In genomic region chr10:8331896-8332729, GRCh38 we compare ENCODE assay signal across 7 cellular contexts.
DNase-seq lines count a peak whose midpoint lies in the region; ATAC-seq, FAIRE-seq and TF ChIP-seq lines count a peak whose summit lies in the region.

No MANE protein-coding gene starts in this region.

- DNase-seq in GM18507 (ENCODE audit: extremely low spot score, insufficient read length, low read depth), result peak; percentile 2
- peak; percentile 5 for DNase-seq in Panc1 (ENCODE audit: low read depth, low spot score)
- peak; percentile 91 for DNase-seq in activated T-helper 2 cell treated with anti-CD3 and anti-CD28 coated beads, Interferon-gamma antibody, Interleukin-2, Interleukin-4, amounts not matched to agents 10 μg/mL and 5 μg/mL and 100 μg/mL, durations not matched to agents 14 hours and 24 hours and 36 hours (ENCODE audit: low spot score)
- peak; percentile 8 for DNase-seq in germinal center (ENCODE audit: low spot score)
- peak in 1 of 2 donors; percentile 49 for DNase-seq in trophoblast cell
- peak; percentile 27 to 65 for DNase-seq in tibial artery

- no peak overlapping the region for H4K91ac ChIP-seq in trophoblast cell (ENCODE audit: low read depth, low read length)

- no peak overlapping the region for H3K14ac ChIP-seq in trophoblast cell (ENCODE audit: low read length)

- no TSS peak for BruUV-seq in Panc1 (replicated peaks; lab: Mats Ljungman, UMichigan)

- no peak overlapping the region for H3K4ac ChIP-seq in trophoblast cell (ENCODE audit: low read depth, low read length)

- no peak overlapping the region for H2BK12ac ChIP-seq in trophoblast cell (ENCODE audit: low read length)

- intact Hi-C loops in Panc1 (cut with micrococcal nuclease; ENCODE audit: unreplicated experiment) (no loop called here), tibial artery (cut with DNase I; ENCODE audit: low total_unique reads) (no loop called here)
- intact Hi-C loops in activated T-helper 2 cell treated with anti-CD3 and anti-CD28 coated beads, Interferon-gamma antibody, Interleukin-2, Interleukin-4, amounts not matched to agents 10 μg/mL and 5 μg/mL and 100 μg/mL, durations not matched to agents 14 hours and 24 hours and 36 hours (cut with micrococcal nuclease), result loop anchor here (1.0 to 10.0 kb wide), 7 partner anchors 17 to 963 kb away; partner anchors contain the start of gene GATA3

- CTCF ChIA-PET in Panc1 (lab: Charles Lee), result no interaction called here

- peak overlapping the region; percentile 36 for H4K8ac ChIP-seq in trophoblast cell (ENCODE audit: low read depth, low read length)

- H3K27me3 Mint-ChIP-seq in activated T-helper 2 cell treated with anti-CD3 and anti-CD28 coated beads, Interferon-gamma antibody, Interleukin-2, Interleukin-4, amounts not matched to agents 10 μg/mL and 5 μg/mL and 100 μg/mL, durations not matched to agents 14 hours and 24 hours and 36 hours (ENCODE audit: low read depth), result no peaks in the 10 kb centered on the region

- in situ Hi-C loops in Panc1 (cut with HindIII; ENCODE audit: low pct_unique_long_range_greater_than_20kb, low sequenced_read_pairs), result no loop called here

- H3K36me3 ChIP-seq in Panc1 (ENCODE audit: control insufficient read depth, insufficient read depth, low read length), result no peaks in the 10 kb centered on the region
- no peaks in the 10 kb centered on the region for H3K36me3 ChIP-seq in trophoblast cell (ENCODE audit: control insufficient read depth in 1 of 2, insufficient read depth in 2 of 2, low read length in 2 of 2)
- no peaks in the 10 kb centered on the region for H3K36me3 ChIP-seq in tibial artery

- peak overlapping the region; percentile 0 for H2AFZ ChIP-seq in trophoblast cell (ENCODE audit: insufficient read depth, low read length, poor library complexity)

- H3K4me1 Mint-ChIP-seq in activated T-helper 2 cell treated with anti-CD3 and anti-CD28 coated beads, Interferon-gamma antibody, Interleukin-2, Interleukin-4, amounts not matched to agents 10 μg/mL and 5 μg/mL and 100 μg/mL, durations not matched to agents 14 hours and 24 hours and 36 hours (ENCODE audit: low read depth), result peaks cover 69% of the 10 kb centered on the region

- H3K4me3 ChIP-seq in Panc1 (ENCODE audit: low read depth in 2 of 2, low read length in 2 of 2), result peak overlapping the region; percentile 40 to 59
- H3K4me3 ChIP-seq in trophoblast cell (ENCODE audit: low read depth, low read length), result no peak overlapping the region
- peak overlapping the region in 1 of 2 donors; percentile 35 for H3K4me3 ChIP-seq in tibial artery

- H3K27me3 ChIP-seq in Panc1 (ENCODE audit: control insufficient read depth, insufficient read depth, low read length) (no peaks in the 10 kb centered on the region), trophoblast cell (ENCODE audit: insufficient read depth, low read length) (no peaks in the 10 kb centered on the region), tibial artery (peaks cover 0 to 14% of the 10 kb centered on the region in 2 donors)

- POLR2A ChIA-PET in Panc1 (lab: Charles Lee), result interaction anchor here (0.6 kb wide), 1 partner anchor 1533 kb away, joined by 7 read pairs; no protein-coding TSS in a partner anchor

- peak overlapping the region; percentile 99 for H3K27ac Mint-ChIP-seq in activated T-helper 2 cell treated with anti-CD3 and anti-CD28 coated beads, Interferon-gamma antibody, Interleukin-2, Interleukin-4, amounts not matched to agents 10 μg/mL and 5 μg/mL and 100 μg/mL, durations not matched to agents 14 hours and 24 hours and 36 hours

- no peak overlapping the region for H2AK5ac ChIP-seq in trophoblast cell (ENCODE audit: low read length)

- H2BK120ac ChIP-seq in trophoblast cell (ENCODE audit: insufficient read depth, low read length, poor library complexity), result no peak overlapping the region

- H3K27ac ChIP-seq in Panc1 (ENCODE audit: low read length) (no peak overlapping the region), trophoblast cell (ENCODE audit: low read depth, low read length) (no peak overlapping the region), tibial artery (no peak overlapping the region)

- no peak overlapping the region for H3K9ac ChIP-seq in trophoblast cell (ENCODE audit: low read length)

- H4K12ac ChIP-seq in trophoblast cell (ENCODE audit: low read depth, low read length), result no peak overlapping the region

- no peak for TF ChIP-seq CTCF in Panc1 (IDR thresholded peaks at IDR 0.05)
- no peak for TF ChIP-seq CTCF in tibial artery (IDR thresholded peaks at IDR 0.05)

- peak; percentile 96 for ATAC-seq in HG02759 (IDR thresholded peaks at IDR 0.05; ENCODE audit: unreplicated experiment)
- peak; percentile 85 for ATAC-seq in Panc1

- no peak overlapping the region for H3K18ac ChIP-seq in trophoblast cell (ENCODE audit: low read length)

- no peaks in the 10 kb centered on the region for H3K79me1 ChIP-seq in trophoblast cell (ENCODE audit: low read length)

- no peaks in the 10 kb centered on the region for H3K9me3 ChIP-seq in Panc1 (ENCODE audit: control insufficient read depth, insufficient read depth, low read depth, low read length)
- H3K9me3 ChIP-seq in trophoblast cell (ENCODE audit: insufficient read depth, low read depth, low read length), result no peaks in the 10 kb centered on the region
- no peaks in the 10 kb centered on the region for H3K9me3 ChIP-seq in tibial artery

- peaks cover 23% of the 10 kb centered on the region for H3K36me3 Mint-ChIP-seq in activated T-helper 2 cell treated with anti-CD3 and anti-CD28 coated beads, Interferon-gamma antibody, Interleukin-2, Interleukin-4, amounts not matched to agents 10 μg/mL and 5 μg/mL and 100 μg/mL, durations not matched to agents 14 hours and 24 hours and 36 hours (ENCODE audit: low read depth)

- peak; percentile 12 for FAIRE-seq in GM18507 (lab: Jason Lieb, UNC)

- H3K23ac ChIP-seq in trophoblast cell (ENCODE audit: low read length), result no peak overlapping the region

- H3K9me3 Mint-ChIP-seq in activated T-helper 2 cell treated with anti-CD3 and anti-CD28 coated beads, Interferon-gamma antibody, Interleukin-2, Interleukin-4, amounts not matched to agents 10 μg/mL and 5 μg/mL and 100 μg/mL, durations not matched to agents 14 hours and 24 hours and 36 hours, result no peaks in the 10 kb centered on the region

- H3K4me3 Mint-ChIP-seq in activated T-helper 2 cell treated with anti-CD3 and anti-CD28 coated beads, Interferon-gamma antibody, Interleukin-2, Interleukin-4, amounts not matched to agents 10 μg/mL and 5 μg/mL and 100 μg/mL, durations not matched to agents 14 hours and 24 hours and 36 hours (ENCODE audit: low read depth), result peak overlapping the region; percentile 90

- H2BK5ac ChIP-seq in trophoblast cell (ENCODE audit: low read depth, low read length, poor library complexity), result no peak overlapping the region

- WGBS in trophoblast cell (ENCODE audit: extremely low coverage, insufficient coverage, insufficient read length), result no CpG with 5 or more reads among the region's 34 CpGs

- H3K79me2 ChIP-seq in trophoblast cell (ENCODE audit: control insufficient read depth, insufficient read depth, low read length, poor library complexity), result no peaks in the 10 kb centered on the region

- H3K4me1 ChIP-seq in Panc1 (ENCODE audit: control insufficient read depth, insufficient read depth, low read length) (no peaks in the 10 kb centered on the region), trophoblast cell (ENCODE audit: control insufficient read depth in 1 of 2, insufficient read depth in 2 of 2, low read length in 2 of 2) (peaks cover 3 to 5% of the 10 kb centered on the region in 2 experiments), tibial artery (peaks cover 0 to 12% (median 8%) of the 10 kb centered on the region in 4 donors)

- peak overlapping the region; percentile 61 for H3K4me2 ChIP-seq in trophoblast cell (ENCODE audit: low read length)
